Comparison of ENCODE assay signal across 8 cellular contexts in the genomic region with DNA sequence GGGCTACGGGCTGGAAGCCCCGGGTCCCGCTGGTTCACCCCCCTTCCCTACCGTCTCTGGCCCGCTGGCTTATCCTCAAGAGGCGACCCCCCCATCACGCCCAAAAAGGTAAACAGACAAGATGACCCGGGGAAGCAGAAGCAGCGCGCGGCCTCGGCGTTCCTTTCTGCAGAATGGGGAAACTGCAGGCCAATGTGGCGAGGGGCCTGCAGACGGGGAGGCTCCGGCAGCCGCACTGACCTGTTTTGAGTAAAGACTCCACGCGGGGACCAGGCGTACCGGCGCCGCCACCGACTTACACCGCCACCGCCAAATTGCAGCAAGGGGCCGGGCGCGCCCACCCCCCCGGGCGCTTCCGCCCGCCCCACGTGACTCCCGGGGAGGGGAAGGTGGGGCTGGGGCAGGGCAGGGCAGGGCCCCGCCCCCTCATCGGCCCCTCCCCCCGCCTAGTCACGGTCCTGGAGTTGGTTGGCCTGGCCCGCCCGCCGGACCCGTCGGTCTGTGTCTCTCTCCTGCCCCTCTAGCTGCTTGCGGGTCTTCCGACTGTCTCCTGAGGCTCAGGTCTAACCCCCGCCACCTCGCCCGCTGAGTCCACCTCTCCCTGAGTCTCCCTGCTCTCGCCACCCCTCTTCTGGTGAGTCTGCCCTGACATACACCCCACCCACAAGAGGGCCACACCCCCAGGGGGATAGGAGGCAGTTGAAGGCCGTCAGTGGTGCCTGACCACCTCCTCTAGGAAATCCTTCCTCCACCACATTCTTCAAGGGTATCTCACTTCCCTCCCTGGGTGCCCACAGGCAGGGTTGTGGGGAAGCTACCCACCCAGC. TPM values are rescaled to one million over a fixed set of nuclear protein-coding genes. Genes with fewer than 3 reads are reported as not detected.
DNase-seq lines count a peak whose midpoint lies in the region; ATAC-seq and TF ChIP-seq lines count a peak whose summit lies in the region.

Gene ARAP1, minus strand, starts transcription at position 321 of the 827 bp plus-strand sequence. CDS start 25,280 bp downstream, outside the sequence.

- TF ChIP-seq POLR2A in erythroblast (IDR thresholded peaks at IDR 0.05; ENCODE audit: low read length), result no peak

- H3K9me2 ChIP-seq in OCI-LY7 (ENCODE audit: insufficient read depth, low read length), result no peaks in the 10 kb centered on the region

- BruUV-seq in OCI-LY7 (replicated peaks; lab: Mats Ljungman, UMichigan), result no TSS peak

- in situ Hi-C loops in ACHN (cut with HindIII; ENCODE audit: low pct_ligation_motif_present, low pct_unique_long_range_greater_than_20kb, low sequenced_read_pairs), result loop anchor here (10.0 kb wide), 1 partner anchor 62 kb away; the partner anchor contains the start of gene ATG16L2

- H3K4me1 ChIP-seq in OCI-LY7 (ENCODE audit: insufficient read depth, low read length, poor library complexity, severe bottlenecking) (peaks cover 25% of the 10 kb centered on the region), mucosa of rectum (ENCODE audit: control insufficient read depth in 2 of 2, insufficient read depth in 2 of 2, low read length in 2 of 2) (peaks cover 24 to 25% of the 10 kb centered on the region in 2 donors)

- DNase-seq in ACHN, result peak; percentile 86
- DNase-seq in OCI-LY7 (ENCODE audit: low spot score), result peak; percentile 86
- DNase-seq in activated T-cell treated with anti-CD3 and anti-CD28 coated beads for 4 hours, result peak; percentile 58
- peak; percentile 84 to 86 for DNase-seq in erythroblast (lab: John Stamatoyannopoulos, UW)
- peak; percentile 78 for DNase-seq in stimulated activated CD8-positive, alpha-beta memory T cell treated with anti-CD3 and anti-CD28 coated beads, Interleukin-4, amount 100 ng/mL, for 48 hours

- peak within 1 kb of the TSS; percentile 68 to 74 for H3K9ac ChIP-seq in mucosa of rectum (ENCODE audit: low read depth in 1 of 2, low read length in 2 of 2)

- no peaks in the 10 kb centered on the region for H4K20me1 ChIP-seq in OCI-LY7 (ENCODE audit: insufficient read depth, low read length)

- peak within 1 kb of the TSS; percentile 71 for H2AFZ ChIP-seq in OCI-LY7 (ENCODE audit: low read length)

- CTCF ChIA-PET in OCI-LY7 (lab: Charles Lee; ENCODE audit: unreplicated experiment), result no interaction called here

- POLR2A ChIA-PET in OCI-LY7 (lab: Charles Lee), result interaction anchor here (1.0 kb wide), 1 partner anchor 16 kb away, joined by 3 read pairs; no protein-coding TSS in a partner anchor

- H3K4me3 ChIP-seq in OCI-LY7 (ENCODE audit: low read depth, low read length, poor library complexity, severe bottlenecking), result peak within 1 kb of the TSS; percentile 89
- peak within 1 kb of the TSS; percentile 68 to 69 for H3K4me3 ChIP-seq in mucosa of rectum (ENCODE audit: low read length in 2 of 2)

- peak; percentile 73 for ATAC-seq in GM18867 (IDR thresholded peaks at IDR 0.05; ENCODE audit: unreplicated experiment)
- peak; percentile 68 for ATAC-seq in HG03432 (IDR thresholded peaks at IDR 0.05; ENCODE audit: unreplicated experiment)

- H3K27me3 ChIP-seq in mucosa of rectum (ENCODE audit: control insufficient read depth in 2 of 2, insufficient read depth in 2 of 2, low read length in 2 of 2), result no peaks in the 10 kb centered on the region

- H3K27ac ChIP-seq in OCI-LY7 (ENCODE audit: low read depth, low read length, poor library complexity, severe bottlenecking) (peak within 1 kb of the TSS; percentile 47), mucosa of rectum (ENCODE audit: low read depth in 2 of 2, low read length in 2 of 2) (peak within 1 kb of the TSS; percentile 43 to 47)

- H3K9me3 ChIP-seq in OCI-LY7 (ENCODE audit: low read length) (no peaks in the 10 kb centered on the region), mucosa of rectum (ENCODE audit: control insufficient read depth in 2 of 2, low read length in 2 of 2) (no peaks in the 10 kb centered on the region)

- intact Hi-C loops in OCI-LY7 (cut with micrococcal nuclease; ENCODE audit: unreplicated experiment), result loop anchor here (1.0 to 2.0 kb wide), 2 partner anchors 27 to 40 kb away; no protein-coding TSS in a partner anchor

- H3K79me2 ChIP-seq in OCI-LY7 (ENCODE audit: insufficient read depth, low read depth, low read length), result peaks cover 8% of the 10 kb centered on the region; the same call in 1 of the 2 replicates

- 0 out of 2 replicates have a peak, but pooled peaks have one; percentile 29 for TF ChIP-seq CTCF in OCI-LY7 (conservative IDR thresholded peaks at IDR 0.05; ENCODE audit: low read length)

- H3K36me3 ChIP-seq in OCI-LY7 (ENCODE audit: insufficient read depth, low read length) (no peaks in the 10 kb centered on the region), mucosa of rectum (ENCODE audit: control insufficient read depth in 2 of 2, insufficient read depth in 2 of 2, low read length in 2 of 2) (peaks cover 12 to 22% of the 10 kb centered on the region in 2 donors)

- peak within 1 kb of the TSS; percentile 98 for H3K4me2 ChIP-seq in OCI-LY7 (ENCODE audit: low read length)

RNA-seq across cellular contexts. Expression of gene ARAP1, which starts in this region (rescaled TPM):
- total RNA-seq in OCI-LY7 (2014; rRNA removed; shearing (Covaris generic)), result 61.3 and 65.6 TPM in 2 replicates
- total RNA-seq in OCI-LY7 (2022), result 96.9 and 106 TPM in 2 replicates

Comparison
In these comparisons a context has a peak if more than half of its experiments do, and no peak if none do; other contexts are left out.
1. Peak in every context shown above with its lines: DNase-seq, ATAC-seq, H3K4me3 ChIP-seq and H3K27ac ChIP-seq.